ENCODE assay signal across 9 cellular contexts in the genomic region with DNA sequence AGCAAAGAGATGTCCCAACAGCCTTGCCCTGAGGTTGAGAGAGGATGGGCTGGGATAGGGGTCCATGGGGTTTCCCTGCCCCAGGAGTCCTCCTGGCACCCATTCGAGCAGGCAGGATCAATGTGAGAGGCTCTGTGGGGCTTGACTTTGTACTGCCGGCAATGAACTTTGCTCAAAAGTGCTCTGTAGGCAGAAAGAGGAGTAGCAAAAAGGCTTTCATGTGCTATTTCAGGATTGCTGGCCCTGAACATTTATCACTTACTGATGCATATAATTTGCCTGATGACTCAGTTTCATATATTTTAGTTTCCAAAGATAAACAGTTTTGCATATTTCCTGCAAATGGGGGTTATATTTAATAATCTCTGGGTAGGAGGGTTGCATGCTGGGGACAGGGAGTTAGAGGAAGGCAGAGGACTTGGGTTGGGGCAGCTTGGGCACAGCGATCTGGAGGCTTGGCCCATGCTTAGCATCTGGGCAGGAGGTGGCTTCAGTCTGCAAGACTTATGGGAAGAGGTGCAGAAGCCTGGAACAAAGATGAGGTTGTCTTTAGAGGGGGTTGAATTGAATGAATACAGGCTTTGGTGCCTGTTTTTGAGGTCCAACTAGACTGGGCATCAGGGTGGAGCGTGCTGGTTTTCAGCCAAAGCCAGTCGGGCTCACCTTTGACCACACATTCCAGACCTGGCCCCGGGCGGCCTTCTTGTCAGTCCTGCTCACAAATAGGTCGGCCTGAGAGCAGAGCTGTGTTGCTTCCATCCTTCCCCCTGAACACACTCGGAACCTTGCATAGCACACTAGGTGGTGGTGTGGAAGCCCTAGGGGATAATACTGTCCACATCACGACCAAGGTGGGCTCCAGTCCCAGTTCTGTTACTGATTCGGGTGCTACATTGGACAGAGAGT.
"Had no signal": no experiment of that assay in that cellular context is flagged by ENCODE, and none has a peak within 500 bp of the region (broad histone marks: within the 10 kb centered on the region; RNA-seq: fewer than 3 reads in every experiment).

No MANE protein-coding gene starts in this region.

- H3K4me3 Mint-ChIP-seq: HFFc6 had no signal

- DNase-seq: GM23248, GOT3, H7, HFFc6, IMR-90, KG1 had no signal

- H3K4me3 ChIP-seq: GM23248, HAP-1, K562 had no signal

- H3K4me1 ChIP-seq: HAP-1 had no signal

- H3K36me3 ChIP-seq: HAP-1 had no signal

- H3K27ac Mint-ChIP-seq: HFFc6 had no signal

- H3K9me3 ChIP-seq: HAP-1 had no signal

- ATAC-seq: HCT116, K562 had no signal

- H3K9me3 Mint-ChIP-seq: HFFc6 had no signal

- H2AFZ ChIP-seq: GM23248 had no signal

- H3K27ac ChIP-seq: GM23248 had no signal

- H3K9ac ChIP-seq: GM23248 had no signal
